ENCODE assay signal across 8 cellular contexts in the genomic region with DNA sequence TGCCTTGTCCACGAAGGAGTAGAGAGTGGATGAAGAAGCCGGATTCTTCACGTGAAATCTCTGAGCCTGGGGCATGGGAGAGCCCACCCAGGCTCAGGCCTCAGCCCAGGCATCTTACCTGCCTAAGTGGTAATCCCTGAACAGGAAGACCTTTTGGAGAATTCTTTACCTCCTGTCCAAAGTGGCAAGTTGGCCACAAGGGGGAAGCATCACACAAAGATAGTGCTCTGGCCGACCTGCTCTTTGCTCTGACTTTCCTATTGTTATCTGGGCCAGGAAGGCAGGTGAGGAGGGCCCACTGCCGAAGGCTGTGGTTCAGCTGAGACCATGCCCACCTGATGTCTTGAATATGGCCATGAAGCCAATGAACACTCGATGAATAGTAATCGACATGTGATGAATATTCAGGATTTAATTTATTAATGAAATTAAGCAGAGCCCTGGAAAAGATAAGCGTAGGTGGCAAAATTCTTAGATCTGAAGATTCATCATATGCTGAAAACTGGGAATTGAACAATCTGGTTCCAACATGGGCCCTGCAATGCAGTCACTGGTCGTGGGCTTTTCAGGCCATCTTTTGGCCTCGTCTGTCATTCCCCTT.
DNase-seq lines count a peak whose midpoint lies in the region; ATAC-seq and TF ChIP-seq lines count a peak whose summit lies in the region.

No MANE protein-coding gene starts in this region.

- TF ChIP-seq CTCF in BE2C (IDR thresholded peaks at IDR 0.05; ENCODE audit: low read depth, low read length) (peak; percentile 85), choroid plexus epithelial cell (conservative IDR thresholded peaks at IDR 0.05; ENCODE audit: low read depth, low read length) (peak; percentile 86)

- no peaks in the 10 kb centered on the region for H3K9me3 ChIP-seq in BE2C

- H3K27me3 ChIP-seq in BE2C, result no peaks in the 10 kb centered on the region

- peak; percentile 71 for DNase-seq in BE2C
- peak; percentile 81 to 87 for DNase-seq in NCI-H2081 (lab: John Stamatoyannopoulos, UW)
- peak; percentile 52 for DNase-seq in UCSD-AML1 (lab: John Stamatoyannopoulos, UW; ENCODE audit: unreplicated experiment)
- DNase-seq in choroid plexus epithelial cell (ENCODE audit: low read depth), result peak; percentile 80
- peak; percentile 89 for DNase-seq in left kidney (ENCODE audit: low read depth, low spot score)
- DNase-seq in stimulated activated CD4-positive, alpha-beta T cell treated with anti-CD3 and anti-CD28 coated beads, Interleukin-4, amount 100 ng/mL, for 48 hours (ENCODE audit: low read depth in 2 of 2), result peak; percentile 15 to 25

- no peaks in the 10 kb centered on the region for H3K4me1 ChIP-seq in BE2C

- ATAC-seq in GM18907 (IDR thresholded peaks at IDR 0.05; ENCODE audit: unreplicated experiment) (peak; percentile 76), HG03097 (IDR thresholded peaks at IDR 0.05; ENCODE audit: low FRiP score, unreplicated experiment) (peak; percentile 52)

- H3K4me3 ChIP-seq in BE2C (ENCODE audit: low read depth, low read length), result no peak overlapping the region
- H3K4me3 ChIP-seq in choroid plexus epithelial cell (ENCODE audit: low read depth, low read length), result no peak overlapping the region

- no peaks in the 10 kb centered on the region for H3K36me3 ChIP-seq in BE2C

Comparison
In these comparisons a context has a peak if more than half of its experiments do, and no peak if none do; other contexts are left out.
1. DNase-seq: peak in every context shown above with its lines; median percentile 89 in left kidney; 84 in NCI-H2081; 80 in choroid plexus epithelial cell; 71 in BE2C; 52 in UCSD-AML1; 20 in stimulated activated CD4-positive, alpha-beta T cell treated with anti-CD3 and anti-CD28 coated beads, Interleukin-4, amount 100 ng/mL, for 48 hours.